Comparison of ENCODE assay signal across 14 cellular contexts in the genomic region with DNA sequence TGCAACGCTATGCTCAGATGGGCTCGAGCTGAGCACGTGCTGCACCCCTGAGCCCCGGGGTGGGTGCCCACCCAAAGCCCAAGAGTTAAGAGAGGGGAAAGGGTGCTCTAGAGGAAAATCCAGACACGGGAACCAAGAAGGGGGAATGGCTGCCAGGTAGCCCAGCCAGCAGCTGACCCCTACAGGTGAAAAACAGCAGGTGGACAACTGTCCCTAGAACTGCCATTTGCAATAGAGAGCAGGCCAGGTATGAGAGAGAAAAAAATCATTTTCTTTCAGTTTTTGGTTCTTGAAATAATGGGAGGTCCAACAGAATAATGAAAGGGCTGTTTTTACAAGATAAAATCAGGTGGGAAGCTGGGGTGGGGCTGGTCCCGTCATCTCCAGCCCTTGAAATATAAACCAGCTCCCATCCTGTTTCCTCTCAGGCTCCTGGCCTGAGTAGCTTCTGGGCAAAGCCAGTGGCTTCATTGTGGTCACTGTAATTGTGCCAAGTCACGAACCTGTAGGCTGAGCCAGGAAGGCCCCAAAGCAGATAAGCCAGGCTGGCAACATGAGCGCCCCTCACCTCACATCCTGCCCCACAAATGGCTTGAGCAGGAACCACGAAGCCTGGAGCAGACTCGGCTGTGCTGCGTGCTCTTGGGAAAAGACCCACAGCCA.
DNase-seq lines count a peak whose midpoint lies in the region; ATAC-seq and TF ChIP-seq lines count a peak whose summit lies in the region.
"Had no signal": no experiment of that assay in that cellular context is flagged by ENCODE, and none has a peak within 500 bp of the region (broad histone marks: within the 10 kb centered on the region; RNA-seq: fewer than 3 reads in every experiment).

No MANE protein-coding gene starts in this region.

- no peak overlapping the region for H3K27ac Mint-ChIP-seq in natural killer cell
- H3K27ac Mint-ChIP-seq: CD4-positive, CD25-positive, alpha-beta regulatory T cell; T-helper 1 cell treated with Interleukin-12 subunit alpha and Interleukin-12 subunit beta and Interleukin-4 antibody, amounts not matched to agents 30 μg/mL and 1 μg/mL, for 36 hours had no signal

- intact Hi-C loops in HCT116 (cut with micrococcal nuclease): no loop called here
- intact Hi-C loops in body of pancreas (cut with DNase I): no loop called here
- intact Hi-C loops in natural killer cell (cut with micrococcal nuclease): no loop called here

- TF ChIP-seq RAD21 in HCT116 (IDR thresholded peaks at IDR 0.05; ENCODE audit: low read depth): peak; percentile 25; the same call in 1 of the 2 replicates

- 53 to 69% methylated on average over 11 of the region's 11 CpGs for WGBS in body of pancreas, 2 donors

- no peaks in the 10 kb centered on the region for H3K36me3 Mint-ChIP-seq in natural killer cell
- H3K36me3 Mint-ChIP-seq: CD4-positive, CD25-positive, alpha-beta regulatory T cell had no signal

- peak overlapping the region; percentile 44 for H2AFZ ChIP-seq in HCT116 (ENCODE audit: low read depth, low read length, poor library complexity, severe bottlenecking)

- CTCF ChIA-PET in HCT116 (lab: Charles Lee) (interaction anchor here (0.9 to 1.6 kb wide), 2 partner anchors 14 to 180 kb away, joined by 3 to 7 read pairs; no protein-coding TSS in a partner anchor), HEK293T (lab: Yijun Ruan, JAX) (interaction anchor here (1.1 to 1.4 kb wide), 2 partner anchors 11 to 118 kb away, joined by 3 to 5 read pairs; no protein-coding TSS in a partner anchor)

- TF ChIP-seq CTCF in HCT116 (IDR thresholded peaks at IDR 0.05 in 2 of 3, conservative IDR thresholded peaks at IDR 0.05 in 1 of 3; ENCODE audit: borderline replicate concordance in 1 of 3, insufficient read depth in 1 of 3, low read depth in 2 of 3, low read length in 2 of 3) (peak; percentile 8 to 29 (median 26); a peak in 2 of 6 replicates), body of pancreas (IDR thresholded peaks at IDR 0.05) (no peak), natural killer cell (IDR thresholded peaks at IDR 0.05) (no peak)

- POLR2A ChIA-PET in HCT116 (lab: Charles Lee): no interaction called here
- POLR2A ChIA-PET in HEK293T (lab: Yijun Ruan, JAX): no interaction called here

- H3K27ac ChIP-seq in HCT116 (ENCODE audit: low read depth, low read length) (peak overlapping the region; percentile 33), body of pancreas (peak overlapping the region in 2 of 4 donors; percentile 0)
- H3K27ac ChIP-seq: cardiac muscle cell, right atrium auricular region had no signal

- no peaks in the 10 kb centered on the region for H3K9me3 Mint-ChIP-seq in natural killer cell
- H3K9me3 Mint-ChIP-seq: T-helper 1 cell treated with Interleukin-12 subunit alpha and Interleukin-12 subunit beta and Interleukin-4 antibody, amounts not matched to agents 30 μg/mL and 1 μg/mL, for 36 hours had no signal

- H3K9ac ChIP-seq in HCT116 (ENCODE audit: low read length): 0 out of 2 replicates have a peak overlapping the region, but pooled peaks have one; percentile 9

- H3K27me3 ChIP-seq in HCT116 (ENCODE audit: insufficient read depth, low read length) (no peaks in the 10 kb centered on the region; the same call in 1 of the 2 replicates), body of pancreas (no peaks in the 10 kb centered on the region)
- H3K27me3 ChIP-seq: cardiac muscle cell, right atrium auricular region had no signal

- RAD21 ChIA-PET in HCT116 (lab: Charles Lee; ENCODE audit: low non-redundant PET in 1 of 2, low total read pairs in 2 of 2, uncharacterized antibody in 2 of 2, unreplicated experiment in 2 of 2): no interaction called here

- no peaks in the 10 kb centered on the region for H3K79me2 ChIP-seq in HCT116 (ENCODE audit: insufficient read depth, low read length)

- no peaks in the 10 kb centered on the region for H4K20me1 ChIP-seq in HCT116 (ENCODE audit: insufficient read depth)

- no peaks in the 10 kb centered on the region for H3K9me3 ChIP-seq in HCT116 (ENCODE audit: control insufficient read depth in 1 of 2, insufficient read depth in 1 of 2, low read depth in 1 of 2, low read length in 2 of 2)
- no peaks in the 10 kb centered on the region for H3K9me3 ChIP-seq in body of pancreas
- H3K9me3 ChIP-seq: mucosa of descending colon, right atrium auricular region had no signal

- DNase-seq in HCT116 (ENCODE audit: low read depth, low spot score): no peak
- peak; percentile 94 for DNase-seq in NCI-H2196 treated with DMSO at 0.1 percent for 48 hours (lab: John Stamatoyannopoulos, UW; ENCODE audit: unreplicated experiment)
- DNase-seq in body of pancreas: peak; percentile 22 to 58 (median 54)
- peak; percentile 82 for DNase-seq in renal cortical epithelial cell (ENCODE audit: low read depth)
- DNase-seq in NCI-H2107 treated with DMSO at 0.1 percent for 48 hours (lab: John Stamatoyannopoulos, UW; ENCODE audit: unreplicated experiment): no peak
- DNase-seq in NCI-H2081 (lab: John Stamatoyannopoulos, UW): no peak
- DNase-seq in natural killer cell: no peak
- DNase-seq in HEK293T (ENCODE audit: extremely low spot score): no peak
- DNase-seq: CD4-positive, CD25-positive, alpha-beta regulatory T cell; mucosa of descending colon; NCI-H187 treated with DMSO at 0.1 percent for 48 hours had no signal

- no peaks in the 10 kb centered on the region for H3K9me2 ChIP-seq in HCT116 (ENCODE audit: insufficient read depth)

- TF ChIP-seq POLR2A in HCT116 (IDR thresholded peaks at IDR 0.05; ENCODE audit: borderline replicate concordance, extremely low read depth, insufficient read depth, insufficient read length) (no peak), body of pancreas (IDR thresholded peaks at IDR 0.05) (no peak)

- peak; percentile 78 for ATAC-seq in HCT116
- ATAC-seq in body of pancreas: peak; percentile 75
- no peak for ATAC-seq in natural killer cell
- ATAC-seq: mucosa of descending colon had no signal

- no peaks in the 10 kb centered on the region for H3K4me1 Mint-ChIP-seq in natural killer cell
- H3K4me1 Mint-ChIP-seq: CD4-positive, CD25-positive, alpha-beta regulatory T cell had no signal

- no peak overlapping the region for H3K4me3 Mint-ChIP-seq in natural killer cell
- H3K4me3 Mint-ChIP-seq: CD4-positive, CD25-positive, alpha-beta regulatory T cell; T-helper 1 cell treated with Interleukin-12 subunit alpha and Interleukin-12 subunit beta and Interleukin-4 antibody, amounts not matched to agents 30 μg/mL and 1 μg/mL, for 36 hours had no signal

- H3K36me3 ChIP-seq in HCT116 (ENCODE audit: control insufficient read depth in 1 of 2, insufficient read depth in 2 of 2, low read length in 2 of 2): no peaks in the 10 kb centered on the region
- H3K36me3 ChIP-seq in body of pancreas (replicated peaks in 1 of 2; ENCODE audit: insufficient read depth in 1 of 2, low read depth in 2 of 2): no peaks in the 10 kb centered on the region
- H3K36me3 ChIP-seq: cardiac muscle cell, right atrium auricular region had no signal

- peaks cover 14 to 22% of the 10 kb centered on the region in 2 experiments for H3K4me1 ChIP-seq in HCT116 (ENCODE audit: control insufficient read depth in 1 of 2, insufficient read depth in 2 of 2, low read length in 2 of 2)
- H3K4me1 ChIP-seq in body of pancreas: peaks cover 7% of the 10 kb centered on the region
- H3K4me1 ChIP-seq: right atrium auricular region had no signal

- H3K4me3 ChIP-seq in HCT116 (replicated peaks in 1 of 2; ENCODE audit: low read depth in 1 of 2, low read length in 2 of 2): no peak overlapping the region
- no peak overlapping the region for H3K4me3 ChIP-seq in body of pancreas
- H3K4me3 ChIP-seq: cardiac muscle cell, mucosa of descending colon, right atrium auricular region had no signal

- H3K27me3 Mint-ChIP-seq in natural killer cell (ENCODE audit: low read depth in 2 of 2): peaks cover 16 to 54% of the 10 kb centered on the region in 2 donors

- H3K4me2 ChIP-seq in HCT116 (ENCODE audit: low read length): peak overlapping the region; percentile 48

- no TSS peak for BruUV-seq in HCT116 (replicated peaks; lab: Mats Ljungman, UMichigan)

TF ChIP-seq in HEK293T, 16 proteins besides CTCF, POLR2A, EP300 and RAD21:
- TF ChIP-seq BHLHE40 (IDR thresholded peaks at IDR 0.05; ENCODE audit: borderline replicate concordance) (no peak), L3MBTL2 (conservative IDR thresholded peaks at IDR 0.05) (no peak)

Comparison
In these comparisons a context has a peak if more than half of its experiments do, and no peak if none do; other contexts are left out.
1. ATAC-seq: peak in HCT116 (single experiment) and body of pancreas (single experiment); none in natural killer cell (0 of 3).
2. DNase-seq: peak in NCI-H2196 treated with DMSO at 0.1 percent for 48 hours (single experiment), body of pancreas (4 of 4) and renal cortical epithelial cell (single experiment); none in HCT116 (single experiment), NCI-H2107 treated with DMSO at 0.1 percent for 48 hours (single experiment), NCI-H2081 (0 of 2), natural killer cell (single experiment) and HEK293T (single experiment).
3. CTCF ChIP-seq: peak in HCT116 (3 of 3); none in body of pancreas (0 of 7) and natural killer cell (single experiment).